ENCODE assay signal across 35 cellular contexts in genomic region chr4:111698361-111698760, GRCh38.
"Had no signal": no experiment of that assay in that cellular context is flagged by ENCODE, and none has a peak within 500 bp of the region (broad histone marks: within the 10 kb centered on the region; RNA-seq: fewer than 3 reads in every experiment).

No MANE protein-coding gene starts in this region.

- H3K27me3 ChIP-seq: MG63 had no signal

- H3K9me3 ChIP-seq: MG63 had no signal

- H3K36me3 ChIP-seq: MG63 had no signal

- H3K4me3 ChIP-seq: MG63 had no signal

- DNase-seq: Karpas-422, Kasumi-1, MG63, MM.1S, MV-4-11, NCI-H1048, NCI-H1092, NCI-H1092 treated with DMSO at 0.1 percent for 48 hours, NCI-H1105, NCI-H1105 treated with DMSO at 0.1 percent for 48 hours, NCI-H1417, NCI-H1417 treated with DMSO at 0.1 percent for 48 hours, NCI-H1436, NCI-H1436 treated with DMSO at 0.1 percent for 48 hours, NCI-H146, NCI-H1694, NCI-H1694 treated with DMSO at 0.1 percent for 48 hours, NCI-H187, NCI-H187 treated with DMSO at 0.1 percent for 48 hours, NCI-H1930, NCI-H2029, NCI-H2029 treated with DMSO at 0.1 percent for 48 hours, NCI-H2081, NCI-H2081 treated with DMSO at 0.1 percent for 48 hours, NCI-H2107, NCI-H2171, NCI-H2171 treated with DMSO at 0.1 percent for 48 hours, NCI-H2227 treated with DMSO at 0.1 percent for 48 hours, NCI-H226, NCI-H345, NCI-H446, NCI-H446 treated with DMSO at 0.1 percent for 48 hours, NCI-H510A, NCI-H510A treated with DMSO at 0.1 percent for 48 hours, NCI-H524 had no signal
